Comparison of ENCODE assay signal across 8 cellular contexts in genomic region chr14:69152944-69153847, GRCh38. TPM values are rescaled to one million over a fixed set of nuclear protein-coding genes. Genes with fewer than 3 reads are reported as not detected.
A peak's percentile ranks its signal among the peaks of the same experiment; 100 is the strongest.
DNase-seq lines count a peak whose midpoint lies in the region; ATAC-seq lines count a peak whose summit lies in the region.

A gene with protein sequence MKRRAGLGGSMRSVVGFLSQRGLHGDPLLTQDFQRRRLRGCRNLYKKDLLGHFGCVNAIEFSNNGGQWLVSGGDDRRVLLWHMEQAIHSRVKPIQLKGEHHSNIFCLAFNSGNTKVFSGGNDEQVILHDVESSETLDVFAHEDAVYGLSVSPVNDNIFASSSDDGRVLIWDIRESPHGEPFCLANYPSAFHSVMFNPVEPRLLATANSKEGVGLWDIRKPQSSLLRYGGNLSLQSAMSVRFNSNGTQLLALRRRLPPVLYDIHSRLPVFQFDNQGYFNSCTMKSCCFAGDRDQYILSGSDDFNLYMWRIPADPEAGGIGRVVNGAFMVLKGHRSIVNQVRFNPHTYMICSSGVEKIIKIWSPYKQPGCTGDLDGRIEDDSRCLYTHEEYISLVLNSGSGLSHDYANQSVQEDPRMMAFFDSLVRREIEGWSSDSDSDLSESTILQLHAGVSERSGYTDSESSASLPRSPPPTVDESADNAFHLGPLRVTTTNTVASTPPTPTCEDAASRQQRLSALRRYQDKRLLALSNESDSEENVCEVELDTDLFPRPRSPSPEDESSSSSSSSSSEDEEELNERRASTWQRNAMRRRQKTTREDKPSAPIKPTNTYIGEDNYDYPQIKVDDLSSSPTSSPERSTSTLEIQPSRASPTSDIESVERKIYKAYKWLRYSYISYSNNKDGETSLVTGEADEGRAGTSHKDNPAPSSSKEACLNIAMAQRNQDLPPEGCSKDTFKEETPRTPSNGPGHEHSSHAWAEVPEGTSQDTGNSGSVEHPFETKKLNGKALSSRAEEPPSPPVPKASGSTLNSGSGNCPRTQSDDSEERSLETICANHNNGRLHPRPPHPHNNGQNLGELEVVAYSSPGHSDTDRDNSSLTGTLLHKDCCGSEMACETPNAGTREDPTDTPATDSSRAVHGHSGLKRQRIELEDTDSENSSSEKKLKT (minus strand): TSS chr14:69153119. CDS start chr14:69152978, 141 bp downstream.

- peaks cover 28% of the 10 kb centered on the region for H3K4me1 ChIP-seq in BLaER1

- ATAC-seq in GM19328 (IDR thresholded peaks at IDR 0.05; ENCODE audit: unreplicated experiment) (peak; percentile 76), HG03520 (IDR thresholded peaks at IDR 0.05; ENCODE audit: unreplicated experiment) (peak; percentile 79), left lobe of liver (peak; percentile 89)

- H3K4me3 ChIP-seq in BLaER1: peak within 1 kb of the TSS; percentile 90

- H3K9me3 ChIP-seq in BLaER1: no peaks in the 10 kb centered on the region

- H3K27me3 ChIP-seq in BLaER1: peaks cover 15% of the 10 kb centered on the region; the same call in 1 of the 2 replicates

- H3K36me3 ChIP-seq in BLaER1: peaks cover 18% of the 10 kb centered on the region

- H3K4me2 ChIP-seq in BLaER1: peak within 1 kb of the TSS; percentile 82

- H4K20me1 ChIP-seq in BLaER1: peaks cover 31% of the 10 kb centered on the region

- DNase-seq in NCI-H748 (lab: John Stamatoyannopoulos, UW; ENCODE audit: unreplicated experiment) (peak; percentile 95), cortex of kidney (lab: John Stamatoyannopoulos, UW) (peak; percentile 79), left lobe of liver (ENCODE audit: low spot score) (peak; percentile 94)
- DNase-seq in activated CD4-positive, alpha-beta T cell treated with anti-CD3 and anti-CD28 coated beads, Interleukin-2, amount 50 U/mL, for 1 hour: peak; percentile 93
- peak; percentile 90 to 92 for DNase-seq in stimulated activated CD4-positive, alpha-beta T cell treated with anti-CD3 and anti-CD28 coated beads, Interleukin-2, amount 100 ng/mL, for 24 hours

- peak within 1 kb of the TSS; percentile 93 for H3K27ac ChIP-seq in BLaER1

- peak within 1 kb of the TSS; percentile 94 for H3K9ac ChIP-seq in BLaER1

RNA-seq across cellular contexts. Expression of the gene that starts here (rescaled TPM):
- total RNA-seq in left lobe of liver: 31.9 TPM

Comparison
In these comparisons a context has a peak if more than half of its experiments do, and no peak if none do; other contexts are left out.
1. Peak in every context shown above with its lines: DNase-seq, ATAC-seq, H3K4me3 ChIP-seq and H3K27ac ChIP-seq.